1 cellular context compared by ENCODE assay signal in the genomic region with DNA sequence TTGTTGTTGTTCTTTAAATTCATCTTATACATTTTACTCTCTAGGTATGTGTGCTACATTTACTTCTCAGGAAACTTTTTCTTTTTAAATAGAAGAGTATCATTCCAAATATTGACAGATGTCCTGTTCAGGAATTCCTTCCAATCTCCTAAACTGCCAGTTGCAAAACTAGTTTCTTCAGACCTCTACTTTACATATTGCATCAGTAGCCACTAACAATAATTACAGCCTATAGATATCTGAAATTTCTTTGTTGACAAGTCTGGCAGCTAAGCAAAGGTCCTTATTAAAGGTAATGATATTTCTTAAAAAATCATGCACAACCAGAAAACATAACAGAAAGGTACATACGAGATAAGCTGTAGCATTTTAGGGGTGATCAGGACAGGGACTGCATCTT.
TF ChIP-seq lines count a peak whose summit lies in the region.

No MANE protein-coding gene starts in this region.

TF ChIP-seq in GM23338, 12 proteins besides CTCF, POLR2A, EP300 and RAD21:
- TF ChIP-seq, protein P1, sequence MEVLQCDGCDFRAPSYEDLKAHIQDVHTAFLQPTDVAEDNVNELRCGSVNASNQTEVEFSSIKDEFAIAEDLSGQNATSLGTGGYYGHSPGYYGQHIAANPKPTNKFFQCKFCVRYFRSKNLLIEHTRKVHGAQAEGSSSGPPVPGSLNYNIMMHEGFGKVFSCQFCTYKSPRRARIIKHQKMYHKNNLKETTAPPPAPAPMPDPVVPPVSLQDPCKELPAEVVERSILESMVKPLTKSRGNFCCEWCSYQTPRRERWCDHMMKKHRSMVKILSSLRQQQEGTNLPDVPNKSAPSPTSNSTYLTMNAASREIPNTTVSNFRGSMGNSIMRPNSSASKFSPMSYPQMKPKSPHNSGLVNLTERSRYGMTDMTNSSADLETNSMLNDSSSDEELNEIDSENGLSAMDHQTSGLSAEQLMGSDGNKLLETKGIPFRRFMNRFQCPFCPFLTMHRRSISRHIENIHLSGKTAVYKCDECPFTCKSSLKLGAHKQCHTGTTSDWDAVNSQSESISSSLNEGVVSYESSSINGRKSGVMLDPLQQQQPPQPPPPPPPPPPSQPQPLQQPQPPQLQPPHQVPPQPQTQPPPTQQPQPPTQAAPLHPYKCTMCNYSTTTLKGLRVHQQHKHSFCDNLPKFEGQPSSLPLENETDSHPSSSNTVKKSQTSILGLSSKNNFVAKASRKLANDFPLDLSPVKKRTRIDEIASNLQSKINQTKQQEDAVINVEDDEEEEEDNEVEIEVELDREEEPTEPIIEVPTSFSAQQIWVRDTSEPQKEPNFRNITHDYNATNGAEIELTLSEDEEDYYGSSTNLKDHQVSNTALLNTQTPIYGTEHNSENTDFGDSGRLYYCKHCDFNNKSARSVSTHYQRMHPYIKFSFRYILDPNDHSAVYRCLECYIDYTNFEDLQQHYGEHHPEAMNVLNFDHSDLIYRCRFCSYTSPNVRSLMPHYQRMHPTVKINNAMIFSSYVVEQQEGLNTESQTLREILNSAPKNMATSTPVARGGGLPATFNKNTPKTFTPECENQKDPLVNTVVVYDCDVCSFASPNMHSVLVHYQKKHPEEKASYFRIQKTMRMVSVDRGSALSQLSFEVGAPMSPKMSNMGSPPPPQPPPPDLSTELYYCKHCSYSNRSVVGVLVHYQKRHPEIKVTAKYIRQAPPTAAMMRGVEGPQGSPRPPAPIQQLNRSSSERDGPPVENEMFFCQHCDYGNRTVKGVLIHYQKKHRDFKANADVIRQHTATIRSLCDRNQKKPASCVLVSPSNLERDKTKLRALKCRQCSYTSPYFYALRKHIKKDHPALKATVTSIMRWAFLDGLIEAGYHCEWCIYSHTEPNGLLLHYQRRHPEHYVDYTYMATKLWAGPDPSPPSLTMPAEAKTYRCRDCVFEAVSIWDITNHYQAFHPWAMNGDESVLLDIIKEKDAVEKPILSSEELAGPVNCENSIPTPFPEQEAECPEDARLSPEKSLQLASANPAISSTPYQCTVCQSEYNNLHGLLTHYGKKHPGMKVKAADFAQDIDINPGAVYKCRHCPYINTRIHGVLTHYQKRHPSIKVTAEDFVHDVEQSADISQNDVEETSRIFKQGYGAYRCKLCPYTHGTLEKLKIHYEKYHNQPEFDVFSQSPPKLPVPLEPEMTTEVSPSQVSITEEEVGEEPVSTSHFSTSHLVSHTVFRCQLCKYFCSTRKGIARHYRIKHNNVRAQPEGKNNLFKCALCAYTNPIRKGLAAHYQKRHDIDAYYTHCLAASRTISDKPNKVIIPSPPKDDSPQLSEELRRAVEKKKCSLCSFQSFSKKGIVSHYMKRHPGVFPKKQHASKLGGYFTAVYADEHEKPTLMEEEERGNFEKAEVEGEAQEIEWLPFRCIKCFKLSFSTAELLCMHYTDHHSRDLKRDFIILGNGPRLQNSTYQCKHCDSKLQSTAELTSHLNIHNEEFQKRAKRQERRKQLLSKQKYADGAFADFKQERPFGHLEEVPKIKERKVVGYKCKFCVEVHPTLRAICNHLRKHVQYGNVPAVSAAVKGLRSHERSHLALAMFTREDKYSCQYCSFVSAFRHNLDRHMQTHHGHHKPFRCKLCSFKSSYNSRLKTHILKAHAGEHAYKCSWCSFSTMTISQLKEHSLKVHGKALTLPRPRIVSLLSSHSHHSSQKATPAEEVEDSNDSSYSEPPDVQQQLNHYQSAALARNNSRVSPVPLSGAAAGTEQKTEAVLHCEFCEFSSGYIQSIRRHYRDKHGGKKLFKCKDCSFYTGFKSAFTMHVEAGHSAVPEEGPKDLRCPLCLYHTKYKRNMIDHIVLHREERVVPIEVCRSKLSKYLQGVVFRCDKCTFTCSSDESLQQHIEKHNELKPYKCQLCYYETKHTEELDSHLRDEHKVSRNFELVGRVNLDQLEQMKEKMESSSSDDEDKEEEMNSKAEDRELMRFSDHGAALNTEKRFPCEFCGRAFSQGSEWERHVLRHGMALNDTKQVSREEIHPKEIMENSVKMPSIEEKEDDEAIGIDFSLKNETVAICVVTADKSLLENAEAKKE (CRISPR knock-in tag; IDR thresholded peaks at IDR 0.05), result no peak
- no peak for TF ChIP-seq POLR2AphosphoS5 (IDR thresholded peaks at IDR 0.05; ENCODE audit: low read depth)
- TF ChIP-seq EZH2 (IDR thresholded peaks at IDR 0.05; ENCODE audit: low read depth, unreplicated experiment), result no peak
- no peak for TF ChIP-seq NANOG (IDR thresholded peaks at IDR 0.05; ENCODE audit: borderline replicate concordance)
TF ChIP-seq in GM23338: peak in this region for 0.
